In genomic region chr22:39348909-39349505, GRCh38 we compare ENCODE assay signal across 8 cellular contexts. TPM values are rescaled to one million over a fixed set of nuclear protein-coding genes. Genes with fewer than 3 reads are reported as not detected.
A peak's percentile ranks its signal among the peaks of the same experiment; 100 is the strongest.
DNase-seq lines count a peak whose midpoint lies in the region; ATAC-seq and TF ChIP-seq lines count a peak whose summit lies in the region.

No MANE protein-coding gene starts in this region.

- no peak overlapping the region for H3K9ac ChIP-seq in parathyroid adenoma

- POLR2A ChIA-PET in AG04449 (lab: Yijun Ruan, JAX) = interaction anchor here (0.6 to 1.0 kb wide), 3 partner anchors 29 to 33 kb away, joined by 3 to 4 read pairs (median 4); no protein-coding TSS in a partner anchor

- H3K4me2 ChIP-seq in parathyroid adenoma (ENCODE audit: low read length) = peak overlapping the region; percentile 82

- H3K9me3 ChIP-seq in parathyroid adenoma (ENCODE audit: control insufficient read depth, low read length) = no peaks in the 10 kb centered on the region

- no peaks in the 10 kb centered on the region for H3K4me1 ChIP-seq in parathyroid adenoma

- H2AFZ ChIP-seq in parathyroid adenoma = peak overlapping the region; percentile 75

- H3K27ac ChIP-seq in parathyroid adenoma = no peak overlapping the region

- H3K27me3 ChIP-seq in parathyroid adenoma (ENCODE audit: control insufficient read depth, insufficient read depth, low read length) = no peaks in the 10 kb centered on the region

- no peaks in the 10 kb centered on the region for H3K36me3 ChIP-seq in parathyroid adenoma (ENCODE audit: control insufficient read depth, insufficient read depth, low read length)

- no peaks in the 10 kb centered on the region for H3K79me2 ChIP-seq in parathyroid adenoma

- CTCF ChIA-PET in AG04449 (lab: Yijun Ruan, JAX) = interaction anchor here (0.6 to 2.7 kb wide), 12 partner anchors 9 to 180 kb away, joined by 3 to 12 read pairs (median 4); partner anchors contain the start of gene RPL3

- H3K4me3 ChIP-seq in AG04449 (ENCODE audit: low read depth, low read length) = peak overlapping the region; percentile 68
- peak overlapping the region; percentile 65 for H3K4me3 ChIP-seq in WI38 (ENCODE audit: low read depth, low read length)
- H3K4me3 ChIP-seq in parathyroid adenoma (ENCODE audit: low read depth, low read length) = peak overlapping the region; percentile 45

- peak; percentile 4 for ATAC-seq in HG02678 (IDR thresholded peaks at IDR 0.05; ENCODE audit: unreplicated experiment)
- no peak for ATAC-seq in HG03139 (IDR thresholded peaks at IDR 0.05; ENCODE audit: unreplicated experiment)
- ATAC-seq in GM18873 (IDR thresholded peaks at IDR 0.05; ENCODE audit: low FRiP score, unreplicated experiment) = no peak

- DNase-seq in AG04449 (ENCODE audit: low read depth, low spot score) = no peak
- peak; percentile 63 for DNase-seq in germinal center (ENCODE audit: low spot score)
- DNase-seq in occipital lobe (lab: John Stamatoyannopoulos, UW) = no peak

- TF ChIP-seq CTCF in AG04449 (IDR thresholded peaks at IDR 0.05; ENCODE audit: insufficient read depth, low read length, missing control alignments) (no peak), WI38 (IDR thresholded peaks at IDR 0.05; ENCODE audit: low read depth, low read length) (no peak), parathyroid adenoma (IDR thresholded peaks at IDR 0.05) (no peak)

RNA-seq across cellular contexts. Expression of gene SYNGR1, which starts 0.8 kb away (rescaled TPM):
- 63.9 TPM for total RNA-seq in occipital lobe

RNA-seq across cellular contexts. Expression of gene RPL3, which starts 29.6 kb away (rescaled TPM):
- 1,406 TPM for total RNA-seq in occipital lobe

RNA-seq across cellular contexts. Expression of gene TAB1, which starts 50.6 kb away (rescaled TPM):
- total RNA-seq in occipital lobe = 15.4 TPM
